8 cellular contexts compared by ENCODE assay signal in the genomic region with DNA sequence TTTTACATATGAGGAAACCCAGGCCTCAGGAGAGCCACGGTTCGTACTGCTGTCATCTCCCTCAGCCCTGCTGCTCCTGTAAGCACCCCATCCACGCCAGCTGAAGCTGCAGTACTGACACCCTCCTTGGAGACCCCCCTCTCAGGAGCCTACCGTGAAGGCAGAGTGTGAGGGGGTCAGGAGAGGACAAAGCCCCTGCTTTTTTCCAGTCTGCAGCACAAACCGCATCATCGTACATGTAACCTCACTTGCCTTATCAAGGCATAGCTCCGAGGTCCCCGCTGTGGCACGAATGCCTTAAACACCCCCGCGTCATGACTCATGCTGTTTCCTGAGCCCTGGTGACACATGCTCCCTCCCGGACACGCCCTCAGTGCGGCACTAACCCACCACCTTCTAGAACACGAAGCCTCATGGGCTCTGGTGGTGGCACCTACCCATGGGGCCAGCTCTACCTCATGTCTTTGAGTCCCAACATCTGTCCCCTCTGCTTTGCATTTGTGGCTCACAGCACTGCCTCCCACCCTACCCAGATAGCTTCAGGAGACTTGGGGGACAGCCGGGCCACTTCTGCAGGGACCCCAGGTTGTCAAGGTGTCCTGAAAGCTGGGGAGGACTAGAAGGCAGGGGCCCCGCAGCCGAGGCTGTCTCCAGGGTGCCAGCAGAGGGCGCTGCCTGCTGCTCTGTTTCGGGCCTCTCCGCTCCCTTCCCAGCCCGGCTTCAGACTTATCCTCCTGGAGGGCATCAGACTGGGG. TPM values are rescaled to one million over a fixed set of nuclear protein-coding genes. Genes with fewer than 3 reads are reported as not detected.
DNase-seq lines count a peak whose midpoint lies in the region; ATAC-seq and TF ChIP-seq lines count a peak whose summit lies in the region.

No MANE protein-coding gene starts in this region.

- H3K4me1 ChIP-seq in psoas muscle (peaks cover 53% of the 10 kb centered on the region), upper lobe of right lung (peaks cover 66% of the 10 kb centered on the region)

- TF ChIP-seq CTCF in Calu3 (IDR thresholded peaks at IDR 0.05; ENCODE audit: unreplicated experiment): no peak
- TF ChIP-seq CTCF in psoas muscle (IDR thresholded peaks at IDR 0.05): peak; percentile 51
- TF ChIP-seq CTCF in upper lobe of right lung (IDR thresholded peaks at IDR 0.05): peak; percentile 72

- BruUV-seq in Calu3 (replicated peaks; lab: Mats Ljungman, UMichigan): no TSS peak

- CTCF ChIA-PET in Calu3 (lab: Charles Lee): interaction anchor here (1.2 to 1.4 kb wide), 3 partner anchors 12 to 37 kb away, joined by 3 read pairs; no protein-coding TSS in a partner anchor

- no peaks in the 10 kb centered on the region for H3K9me3 Mint-ChIP-seq in Calu3 (ENCODE audit: low read depth, unreplicated experiment)

- peaks cover 43% of the 10 kb centered on the region for H3K36me3 Mint-ChIP-seq in Calu3 (ENCODE audit: insufficient read depth, unreplicated experiment)

- peak overlapping the region; percentile 84 for H3K27ac Mint-ChIP-seq in Calu3 (ENCODE audit: unreplicated experiment)

- 23 to 33% (median 23%) methylated on average over 22 of the region's 22 CpGs for WGBS in psoas muscle, 3 donors

- intact Hi-C loops in Calu3 (cut with micrococcal nuclease; ENCODE audit: unreplicated experiment): no loop called here
- intact Hi-C loops in psoas muscle (cut with DNase I): no loop called here
- intact Hi-C loops in upper lobe of right lung (cut with DNase I): no loop called here

- no peaks in the 10 kb centered on the region for H3K27me3 Mint-ChIP-seq in Calu3 (ENCODE audit: unreplicated experiment)

- H3K4me3 Mint-ChIP-seq in Calu3 (ENCODE audit: low read depth, unreplicated experiment): peak overlapping the region; percentile 48

- no peak overlapping the region for H3K4me3 ChIP-seq in psoas muscle
- peak overlapping the region; percentile 10 for H3K4me3 ChIP-seq in upper lobe of right lung

- H3K36me3 ChIP-seq in psoas muscle (ENCODE audit: insufficient read depth in 1 of 2, low read depth in 1 of 2) (peaks cover 0 to 9% of the 10 kb centered on the region in 2 donors), upper lobe of right lung (peaks cover 11% of the 10 kb centered on the region)

- H3K9me3 ChIP-seq in psoas muscle (no peaks in the 10 kb centered on the region), upper lobe of right lung (no peaks in the 10 kb centered on the region)

- H3K27me3 ChIP-seq in psoas muscle (ENCODE audit: insufficient read depth in 3 of 3, low read length in 2 of 3): no peaks in the 10 kb centered on the region
- H3K27me3 ChIP-seq in upper lobe of right lung: no peaks in the 10 kb centered on the region

- ATAC-seq in HG03432 (IDR thresholded peaks at IDR 0.05; ENCODE audit: unreplicated experiment) (peak; percentile 26), psoas muscle (peak; percentile 69 to 77 (median 74)), upper lobe of right lung (peak; percentile 53), HG03354 (IDR thresholded peaks at IDR 0.05; ENCODE audit: poor library complexity, severe bottlenecking, unreplicated experiment) (no peak)

- H3K27ac ChIP-seq in psoas muscle: peak overlapping the region; percentile 80
- H3K27ac ChIP-seq in upper lobe of right lung: peak overlapping the region; percentile 61

- DNase-seq in Calu3: peak; percentile 81
- peak; percentile 92 for DNase-seq in SIG-M5 treated with dmso at 0.1 percent for 504 hours (lab: John Stamatoyannopoulos, UW; ENCODE audit: unreplicated experiment)
- DNase-seq in activated effector memory CD4-positive, alpha-beta T cell treated with anti-CD3 and anti-CD28 coated beads, Interleukin-2, amount 50 U/mL, for 16 hours: peak; percentile 98
- DNase-seq in glomerular visceral epithelial cell (ENCODE audit: extremely low spot score): peak; percentile 88
- peak; percentile 89 to 92 for DNase-seq in psoas muscle
- DNase-seq in upper lobe of right lung: peak; percentile 86

- H3K4me1 Mint-ChIP-seq in Calu3 (ENCODE audit: low read depth, unreplicated experiment): peaks cover 20% of the 10 kb centered on the region

RNA-seq across cellular contexts. Expression of a gene that starts 4.9 kb away (rescaled TPM):
- total RNA-seq in Calu3 (2022): 74.6 and 107 TPM in 2 replicates
- 10 to 100 TPM; 21.4 to 30.6 (median 22.6) TPM for total RNA-seq in psoas muscle
- 10 to 100 TPM; 10.9 to 78.1 (median 18.2) TPM for polyA plus RNA-seq in psoas muscle
- 169 TPM for total RNA-seq in upper lobe of right lung

RNA-seq across cellular contexts. Expression of a gene that starts 21.7 kb away (rescaled TPM):
- total RNA-seq in Calu3 (2022): 24.0 and 32.0 TPM in 2 replicates
- 1 to 10 TPM; 3.5 to 7.0 (median 3.9) TPM for total RNA-seq in psoas muscle
- polyA plus RNA-seq in psoas muscle: 1 to 10 TPM; 3.9 to 6.8 (median 5.8) TPM
- 37.0 TPM for total RNA-seq in upper lobe of right lung

RNA-seq across cellular contexts. Expression of a gene that starts 33.0 kb away (rescaled TPM):
- total RNA-seq in Calu3 (2022) (not detected in 2 replicates), psoas muscle (1 to 10 TPM; 2.1 to 4.2 (median 4.1) TPM), upper lobe of right lung (348 TPM)
- polyA plus RNA-seq in psoas muscle: 1 to 10 TPM; 2.9 to 3.9 (median 3.6) TPM

RNA-seq across cellular contexts. Expression of a gene that starts 50.8 kb away (rescaled TPM):
- total RNA-seq in Calu3 (2022): 19.9 and 24.6 TPM in 2 replicates
- total RNA-seq in psoas muscle: 10 to 100 TPM; 16.0 to 52.5 (median 41.1) TPM
- polyA plus RNA-seq in psoas muscle: 10 to 100 TPM; 14.8 to 24.2 (median 18.0) TPM
- 10.3 TPM for total RNA-seq in upper lobe of right lung

Comparison
In these comparisons a context has a peak if more than half of its experiments do, and no peak if none do; other contexts are left out.
1. RNA of a gene that starts 33.0 kb away (total RNA-seq): 348 TPM in upper lobe of right lung (single experiment); 2.1 to 4.2 TPM in psoas muscle and not detected in Calu3; every median in the first group is over 10 times any median in the second.
2. Peak in every context shown above with its lines, with median percentiles within 50 percentile points of each other: DNase-seq.